ENCODE assay signal across 9 cellular contexts in the genomic region with DNA sequence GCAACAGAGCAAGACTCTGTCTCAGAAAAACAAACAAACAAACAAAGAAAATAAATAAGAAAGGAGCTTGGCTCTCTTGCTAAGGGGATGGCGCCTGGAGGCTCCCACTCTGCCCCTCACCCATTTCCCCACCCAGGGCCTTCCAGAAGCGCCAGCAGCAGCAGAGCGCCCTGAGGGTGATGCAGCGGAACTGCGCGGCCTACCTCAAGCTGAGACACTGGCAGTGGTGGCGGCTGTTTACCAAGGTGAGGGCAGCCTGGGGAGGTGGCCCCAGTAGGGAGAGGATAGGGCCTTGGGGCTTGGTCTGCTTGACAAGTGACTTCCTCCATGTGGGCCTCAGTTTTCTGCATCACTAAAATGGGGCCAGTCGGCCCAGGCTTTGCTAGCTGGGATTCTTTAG. TPM values are rescaled to one million over a fixed set of nuclear protein-coding genes. Genes with fewer than 3 reads are reported as not detected.
"Had no signal": no experiment of that assay in that cellular context is flagged by ENCODE, and none has a peak within 500 bp of the region (broad histone marks: within the 10 kb centered on the region; RNA-seq: fewer than 3 reads in every experiment).

No MANE protein-coding gene starts in this region.

- H3K4me3 ChIP-seq: GM23248 had no signal

- H3K9ac ChIP-seq: GM23248, KMS-11 had no signal

- DNase-seq: GM23248, GOT3, H9, HCEC 1CT, IMR-90, KBM-7 had no signal

- H3K4me3 Mint-ChIP-seq: H9 had no signal

- H3K27ac ChIP-seq: GM23248, HL-60, KMS-11 had no signal

RNA-seq across cellular contexts. Expression of a gene that starts 59.8 kb away (rescaled TPM):
- total RNA-seq: GM23248, HT1080, IMR-90 had no signal
- polyA plus RNA-seq: GM23248, IMR-90 had no signal
